Comparison of ENCODE assay signal across 10 cellular contexts in the genomic region with DNA sequence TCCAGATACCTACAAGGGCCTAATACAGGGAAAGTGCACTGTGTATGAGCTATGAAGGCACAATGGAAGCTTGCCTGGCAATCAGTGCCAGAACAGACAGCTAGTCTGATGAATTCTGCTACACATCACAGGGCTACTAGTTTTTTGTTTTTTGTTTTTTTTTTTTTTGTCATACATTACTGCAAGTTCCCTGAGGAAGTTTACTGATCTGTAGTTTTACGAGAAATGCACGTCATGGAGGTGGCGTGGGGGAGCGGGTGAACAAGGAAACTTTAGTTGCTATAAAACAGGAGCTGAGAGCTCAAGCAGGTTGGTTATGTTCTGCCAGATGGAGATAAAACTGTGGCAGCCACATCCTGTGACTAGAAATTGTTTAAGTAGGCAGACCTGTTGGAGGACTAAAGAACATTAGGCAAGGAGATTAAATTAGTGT. TPM values are rescaled to one million over a fixed set of nuclear protein-coding genes. Genes with fewer than 3 reads are reported as not detected.
A peak's percentile ranks its signal among the peaks of the same experiment; 100 is the strongest.
DNase-seq lines count a peak whose midpoint lies in the region; ATAC-seq and TF ChIP-seq lines count a peak whose summit lies in the region.
"Had no signal": no experiment of that assay in that cellular context is flagged by ENCODE, and none has a peak within 500 bp of the region (broad histone marks: within the 10 kb centered on the region; RNA-seq: fewer than 3 reads in every experiment).

No MANE protein-coding gene starts in this region.

- no peaks in the 10 kb centered on the region for H3K9me3 ChIP-seq in Peyer's patch
- H3K9me3 ChIP-seq in osteoblast (ENCODE audit: low read depth, low read length) = no peaks in the 10 kb centered on the region
- no peaks in the 10 kb centered on the region for H3K9me3 ChIP-seq in MM.1S (replicated peaks; ENCODE audit: insufficient read depth, low read length)
- H3K9me3 ChIP-seq: A549 had no signal

- H3K4me1 ChIP-seq in Peyer's patch (peaks cover 0 to 16% (median 0%) of the 10 kb centered on the region in 4 donors), osteoblast (ENCODE audit: insufficient read depth, low read length) (peaks cover 30% of the 10 kb centered on the region), MM.1S (ENCODE audit: low read length) (peaks cover 23% of the 10 kb centered on the region)
- H3K4me1 ChIP-seq: A549 had no signal

- H3K9ac ChIP-seq in MM.1S (ENCODE audit: low read length) = no peak overlapping the region

- H3K36me3 ChIP-seq in Peyer's patch (no peaks in the 10 kb centered on the region), osteoblast (ENCODE audit: insufficient read depth, low read length) (no peaks in the 10 kb centered on the region), MM.1S (replicated peaks; ENCODE audit: insufficient read depth, low read length) (no peaks in the 10 kb centered on the region)

- H3K27ac ChIP-seq in Peyer's patch (peak overlapping the region; percentile 39 to 79 (median 67)), osteoblast (ENCODE audit: low read depth, low read length) (peak overlapping the region; percentile 88), MM.1S (ENCODE audit: low read length) (no peak overlapping the region)
- H3K27ac ChIP-seq: A549 had no signal

- CTCF ChIA-PET in activated naive CD4-positive, alpha-beta T cell treated with anti-CD3 and anti-CD28 coated beads, Interleukin-2, amount 10 ng/mL, durations not matched to agents 7 days and 5 days (lab: Charles Lee) = interaction anchor here (1.7 to 2.1 kb wide), 2 partner anchors 11 to 25 kb away, joined by 5 read pairs; no protein-coding TSS in a partner anchor

- H3K4me2 ChIP-seq in osteoblast (ENCODE audit: insufficient read depth, low read length) (no peak overlapping the region), MM.1S (ENCODE audit: low read depth, low read length) (no peak overlapping the region)

- TF ChIP-seq CTCF in Peyer's patch (IDR thresholded peaks at IDR 0.05) = no peak
- no peak for TF ChIP-seq CTCF in osteoblast (IDR thresholded peaks at IDR 0.05; ENCODE audit: extremely low read depth, low read depth, low read length)
- TF ChIP-seq CTCF in MM.1S (IDR thresholded peaks at IDR 0.05; ENCODE audit: low read length) = no peak

- H2AFZ ChIP-seq in osteoblast (ENCODE audit: low read length) (peak overlapping the region; percentile 63), MM.1S (ENCODE audit: low read length) (no peak overlapping the region)

- no peak overlapping the region for H3K4me3 ChIP-seq in Peyer's patch
- H3K4me3 ChIP-seq in osteoblast (ENCODE audit: insufficient read depth, low read length) = no peak overlapping the region
- no peak overlapping the region for H3K4me3 ChIP-seq in MM.1S (ENCODE audit: low read length)
- H3K4me3 ChIP-seq: A549, lung had no signal

- H4K20me1 ChIP-seq in osteoblast (ENCODE audit: insufficient read depth, low read length) = no peaks in the 10 kb centered on the region
- no peaks in the 10 kb centered on the region for H4K20me1 ChIP-seq in MM.1S (ENCODE audit: insufficient read depth, low read length)

- no peaks in the 10 kb centered on the region for H3K79me2 ChIP-seq in osteoblast (ENCODE audit: insufficient read depth, low read length)
- H3K79me2 ChIP-seq in MM.1S (ENCODE audit: low read length) = no peaks in the 10 kb centered on the region

- no peaks in the 10 kb centered on the region for H3K9me2 ChIP-seq in MM.1S (replicated peaks; ENCODE audit: insufficient read depth, low read length)

- H3K9me3 Mint-ChIP-seq in activated naive CD4-positive, alpha-beta T cell treated with anti-CD3 and anti-CD28 coated beads, Interleukin-2, amount 10 ng/mL, durations not matched to agents 7 days and 5 days = no peaks in the 10 kb centered on the region

- H3F3A ChIP-seq in MM.1S (ENCODE audit: insufficient read depth, low read length) = peaks cover 19% of the 10 kb centered on the region

- TF ChIP-seq POLR2A in Peyer's patch (IDR thresholded peaks at IDR 0.05) = no peak

- ATAC-seq in left lobe of liver (no peak), GM18519 (IDR thresholded peaks at IDR 0.05; ENCODE audit: low FRiP score, unreplicated experiment) (no peak)
- ATAC-seq: A549 had no signal

- H3K27me3 ChIP-seq in Peyer's patch (no peaks in the 10 kb centered on the region), osteoblast (ENCODE audit: insufficient read depth, low read length) (no peaks in the 10 kb centered on the region), MM.1S (replicated peaks; ENCODE audit: insufficient read depth, low read length) (0 out of 2 replicates have a peak, but pooled peaks cover 4% of the 10 kb centered on the region)

- H3K4me1 Mint-ChIP-seq in activated naive CD4-positive, alpha-beta T cell treated with anti-CD3 and anti-CD28 coated beads, Interleukin-2, amount 10 ng/mL, durations not matched to agents 7 days and 5 days = peaks cover 76% of the 10 kb centered on the region

- DNase-seq in DMS153 (lab: John Stamatoyannopoulos, UW) = peak; percentile 7
- DNase-seq in DMS153 treated with DMSO at 0.1 percent for 48 hours (lab: John Stamatoyannopoulos, UW; ENCODE audit: unreplicated experiment) = no peak
- DNase-seq in Peyer's patch = peak in 2 of 3 donors; percentile 89 to 92
- peak; percentile 81 for DNase-seq in activated naive CD4-positive, alpha-beta T cell treated with anti-CD3 and anti-CD28 coated beads, Interleukin-2, amount 10 ng/mL, durations not matched to agents 7 days and 5 days
- DNase-seq in osteoblast (ENCODE audit: insufficient read length, low spot score, missing footprints) = no peak
- DNase-seq in MM.1S = no peak
- no peak for DNase-seq in left lobe of liver (ENCODE audit: low spot score)

- no peaks in the 10 kb centered on the region for H3K27me3 Mint-ChIP-seq in activated naive CD4-positive, alpha-beta T cell treated with anti-CD3 and anti-CD28 coated beads, Interleukin-2, amount 10 ng/mL, durations not matched to agents 7 days and 5 days

- H3K36me3 Mint-ChIP-seq in activated naive CD4-positive, alpha-beta T cell treated with anti-CD3 and anti-CD28 coated beads, Interleukin-2, amount 10 ng/mL, durations not matched to agents 7 days and 5 days = peaks cover 46% of the 10 kb centered on the region

- peak overlapping the region; percentile 94 for H3K27ac Mint-ChIP-seq in activated naive CD4-positive, alpha-beta T cell treated with anti-CD3 and anti-CD28 coated beads, Interleukin-2, amount 10 ng/mL, durations not matched to agents 7 days and 5 days

- H3K4me3 Mint-ChIP-seq in activated naive CD4-positive, alpha-beta T cell treated with anti-CD3 and anti-CD28 coated beads, Interleukin-2, amount 10 ng/mL, durations not matched to agents 7 days and 5 days = peak overlapping the region; percentile 63

RNA-seq across cellular contexts. Expression of gene PTPRC, which starts 17.7 kb away (rescaled TPM):
- total RNA-seq in Peyer's patch (100 to 1,000 TPM in 1 of 4 donors, 10 to 100 TPM in 3; 13.3 to 127 (median 22.1) TPM), osteoblast (under 0.01 and 1.1 TPM in 2 replicates), left lobe of liver (5.4 TPM)

Comparison
In these comparisons a context has a peak if more than half of its experiments do, and no peak if none do; other contexts are left out.
1. DNase-seq: peak in DMS153 (single experiment), Peyer's patch (2 of 3) and activated naive CD4-positive, alpha-beta T cell treated with anti-CD3 and anti-CD28 coated beads, Interleukin-2, amount 10 ng/mL, durations not matched to agents 7 days and 5 days (single experiment); none in DMS153 treated with DMSO at 0.1 percent for 48 hours (single experiment), osteoblast (single experiment), MM.1S (single experiment) and left lobe of liver (single experiment).